ENCODE assay signal across 8 cellular contexts in the genomic region with DNA sequence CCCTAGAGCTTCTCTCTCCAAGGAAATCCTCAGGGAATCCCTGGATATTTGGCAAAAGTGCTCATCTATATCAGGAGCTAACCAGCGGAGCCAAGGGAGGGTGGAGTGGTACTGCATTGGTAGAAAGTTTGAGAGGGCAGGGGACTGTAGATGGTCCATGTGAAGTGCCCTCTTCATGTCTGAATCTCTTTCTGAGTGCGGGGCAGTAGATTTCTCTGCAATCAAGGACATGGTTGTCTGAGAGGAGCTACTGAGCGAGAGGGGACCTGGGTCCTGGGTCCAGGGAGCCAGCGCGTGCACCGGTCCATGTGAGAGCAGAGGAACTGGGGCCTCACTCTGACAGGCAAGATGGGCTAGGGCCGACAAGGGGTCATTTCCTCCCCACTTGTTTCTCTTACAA. TPM values are rescaled to one million over a fixed set of nuclear protein-coding genes. Genes with fewer than 3 reads are reported as not detected.
A peak's percentile ranks its signal among the peaks of the same experiment; 100 is the strongest.
DNase-seq lines count a peak whose midpoint lies in the region; ATAC-seq and TF ChIP-seq lines count a peak whose summit lies in the region.

No MANE protein-coding gene starts in this region.

- no peaks in the 10 kb centered on the region for H3K9me3 ChIP-seq in HUES64 (ENCODE audit: insufficient read depth, low read depth, low read length)
- H3K9me3 ChIP-seq in hepatocyte (ENCODE audit: low read depth): no peaks in the 10 kb centered on the region

- no peaks in the 10 kb centered on the region for H3K9me2 ChIP-seq in hepatocyte (replicated peaks; ENCODE audit: insufficient read depth)

- H3K27me3 ChIP-seq in HUES64 (ENCODE audit: insufficient read depth, low read length) (no peaks in the 10 kb centered on the region), hepatocyte (no peaks in the 10 kb centered on the region)

- peak; percentile 59 for DNase-seq in activated CD8-positive, alpha-beta memory T cell treated with anti-CD3 and anti-CD28 coated beads, Interleukin-2, amount 50 U/mL, for 48 hours
- DNase-seq in hepatocyte (ENCODE audit: low spot score) (no peak), RPMI8226 (no peak)

- WGBS in HUES64: 78% methylated on average over 7 of the region's 7 CpGs
- 69% methylated on average over 7 of the region's 7 CpGs for WGBS in hepatocyte (ENCODE audit: low lambda C conversion rate, missing lambda C conversion rate)

- no peak for TF ChIP-seq CTCF in hepatocyte (IDR thresholded peaks at IDR 0.05; ENCODE audit: poor library complexity)

- H3K27me3 Mint-ChIP-seq in stimulated activated memory B cell treated with anti-CD40 and anti-IgM and Interleukin-4, amounts not matched to agents 10 μg/mL and 1 μg/mL and 100 μg/mL, for 72 hours: peaks cover 2% of the 10 kb centered on the region

- H2AFZ ChIP-seq in hepatocyte: peak overlapping the region; percentile 87

- no peaks in the 10 kb centered on the region for H4K20me1 ChIP-seq in hepatocyte (ENCODE audit: insufficient read depth, poor library complexity, severe bottlenecking)

- H3K27ac ChIP-seq in HUES64 (ENCODE audit: low read depth, low read length): peak overlapping the region; percentile 85; the same call in 1 of the 2 replicates
- H3K27ac ChIP-seq in hepatocyte: peak overlapping the region; percentile 84

- H3K79me2 ChIP-seq in hepatocyte: no peaks in the 10 kb centered on the region

- no peak for ATAC-seq in stimulated activated memory B cell treated with anti-CD40 and anti-IgM and Interleukin-4, amounts not matched to agents 10 μg/mL and 1 μg/mL and 100 μg/mL, for 72 hours
- ATAC-seq in GM18502 (IDR thresholded peaks at IDR 0.05; ENCODE audit: poor library complexity, unreplicated experiment) (no peak), HG03095 (IDR thresholded peaks at IDR 0.05; ENCODE audit: unreplicated experiment) (no peak), GM18868 (IDR thresholded peaks at IDR 0.05; ENCODE audit: unreplicated experiment) (no peak)

- peak overlapping the region; percentile 75; the same call in 1 of the 2 replicates for H3K9ac ChIP-seq in HUES64 (ENCODE audit: low read depth, low read length)

- H3K4me3 Mint-ChIP-seq in stimulated activated memory B cell treated with anti-CD40 and anti-IgM and Interleukin-4, amounts not matched to agents 10 μg/mL and 1 μg/mL and 100 μg/mL, for 72 hours: peak overlapping the region; percentile 79

- H3K36me3 ChIP-seq in HUES64 (ENCODE audit: insufficient read depth, low read length) (no peaks in the 10 kb centered on the region), hepatocyte (replicated peaks; ENCODE audit: insufficient read depth, low read depth) (no peaks in the 10 kb centered on the region)

- H3K27ac Mint-ChIP-seq in stimulated activated memory B cell treated with anti-CD40 and anti-IgM and Interleukin-4, amounts not matched to agents 10 μg/mL and 1 μg/mL and 100 μg/mL, for 72 hours: peak overlapping the region; percentile 82

- H3K4me1 ChIP-seq in HUES64 (ENCODE audit: insufficient read depth, low read length): peaks cover 46% of the 10 kb centered on the region
- peaks cover 16% of the 10 kb centered on the region for H3K4me1 ChIP-seq in hepatocyte (ENCODE audit: insufficient read depth)

- H3K36me3 Mint-ChIP-seq in stimulated activated memory B cell treated with anti-CD40 and anti-IgM and Interleukin-4, amounts not matched to agents 10 μg/mL and 1 μg/mL and 100 μg/mL, for 72 hours: no peaks in the 10 kb centered on the region

- peak overlapping the region; percentile 78 for H3K4me2 ChIP-seq in hepatocyte

- H3K4me3 ChIP-seq in HUES64 (ENCODE audit: low read length): peak overlapping the region; percentile 85
- H3K4me3 ChIP-seq in hepatocyte: peak overlapping the region; percentile 73

- no peaks in the 10 kb centered on the region for H3K9me3 Mint-ChIP-seq in stimulated activated memory B cell treated with anti-CD40 and anti-IgM and Interleukin-4, amounts not matched to agents 10 μg/mL and 1 μg/mL and 100 μg/mL, for 72 hours

- H3K4me1 Mint-ChIP-seq in stimulated activated memory B cell treated with anti-CD40 and anti-IgM and Interleukin-4, amounts not matched to agents 10 μg/mL and 1 μg/mL and 100 μg/mL, for 72 hours: peaks cover 44% of the 10 kb centered on the region

RNA-seq across cellular contexts. Expression of gene DIXDC1, which starts 0.7 kb away (rescaled TPM):
- polyA plus RNA-seq in HUES64 (2013, experiment 1 of 2): 8.9 TPM
- 10.5 TPM for polyA plus RNA-seq in HUES64 (2013, experiment 2 of 2)
- 14.7 and 18.4 TPM in 2 replicates for total RNA-seq in hepatocyte
- 5.2 and 8.2 TPM in 2 replicates for polyA plus RNA-seq in hepatocyte

RNA-seq across cellular contexts. Expression of gene C11orf52, which starts 19.1 kb away (rescaled TPM):
- 0.75 TPM for polyA plus RNA-seq in HUES64 (2013, experiment 1 of 2)
- 1.3 TPM for polyA plus RNA-seq in HUES64 (2013, experiment 2 of 2)
- 8.7 and 14.8 TPM in 2 replicates for total RNA-seq in hepatocyte
- polyA plus RNA-seq in hepatocyte: 21.1 and 23.7 TPM in 2 replicates

RNA-seq across cellular contexts. Expression of gene HSPB2, which starts 25.3 kb away (rescaled TPM):
- 0.35 TPM for polyA plus RNA-seq in HUES64 (2013, experiment 1 of 2)
- not detected for polyA plus RNA-seq in HUES64 (2013, experiment 2 of 2)
- total RNA-seq in hepatocyte: not detected in 2 replicates
- polyA plus RNA-seq in hepatocyte: 0.19 and 0.29 TPM in 2 replicates

RNA-seq across cellular contexts. Expression of gene CRYAB, which starts 26.3 kb away (rescaled TPM):
- polyA plus RNA-seq in HUES64 (2013, experiment 1 of 2): 1.5 TPM
- 5.8 TPM for polyA plus RNA-seq in HUES64 (2013, experiment 2 of 2)
- total RNA-seq in hepatocyte: 15.7 and 20.5 TPM in 2 replicates
- 64.8 and 123 TPM in 2 replicates for polyA plus RNA-seq in hepatocyte

RNA-seq across cellular contexts. Expression of gene CFAP68, which starts 58.5 kb away (rescaled TPM):
- 33.5 TPM for polyA plus RNA-seq in HUES64 (2013, experiment 1 of 2)
- 42.2 TPM for polyA plus RNA-seq in HUES64 (2013, experiment 2 of 2)
- total RNA-seq in hepatocyte: 21.1 and 24.6 TPM in 2 replicates
- polyA plus RNA-seq in hepatocyte: 19.9 and 21.8 TPM in 2 replicates
